In genomic region chr5:145340099-145340498, GRCh38 we compare ENCODE assay signal across 27 cellular contexts.
"Had no signal": no experiment of that assay in that cellular context is flagged by ENCODE, and none has a peak within 500 bp of the region (broad histone marks: within the 10 kb centered on the region; RNA-seq: fewer than 3 reads in every experiment).

No MANE protein-coding gene starts in this region.

- H3K4me1 ChIP-seq: ascending aorta, SJSA1 had no signal

- DNase-seq: activated CD4-positive, alpha-beta T cell treated with anti-CD3 and anti-CD28 coated beads for 36 hours; activated CD4-positive, alpha-beta T cell treated with anti-CD3 and anti-CD28 coated beads, Interleukin-2, amount 10 ng/mL, durations not matched to agents 7 days and 5 days; activated CD4-positive, alpha-beta T cell treated with anti-CD3 and anti-CD28 coated beads, Interleukin-2, amount 50 U/mL, for 48 hours; activated CD8-positive, alpha-beta T cell treated with anti-CD3 and anti-CD28 coated beads, Interleukin-2, amount 10 ng/mL, durations not matched to agents 7 days and 5 days; activated gamma-delta T cell; activated naive CD4-positive, alpha-beta T cell treated with Interleukin-2 at 50 U/mL for 16 hours; activated naive CD8-positive, alpha-beta T cell treated with anti-CD3 and anti-CD28 coated beads, Interleukin-2, amount 10 ng/mL, durations not matched to agents 7 days and 5 days; activated T-cell treated with anti-CD3 and anti-CD28 coated beads, Interleukin-2, amount 50 U/mL, for 24 hours; amygdala; Kasumi-1; KG1; MM.1S; MV-4-11; NCI-H1092; NCI-H1436 treated with DMSO at 0.1 percent for 48 hours; NCI-H1694 treated with DMSO at 0.1 percent for 48 hours; NCI-H2029; NCI-H345; NCI-H510A; NCI-H526; NCI-H748 treated with DMSO at 0.1 percent for 48 hours; OCI-M1; SHP77; SK-N-SH had no signal

- H3K4me3 ChIP-seq: ascending aorta, SJSA1 had no signal

- ATAC-seq: activated CD4-positive, alpha-beta T cell treated with anti-CD3 and anti-CD28 coated beads for 36 hours; activated CD8-positive, alpha-beta T cell treated with anti-CD3 and anti-CD28 coated beads, Interleukin-2, amount 10 ng/mL, durations not matched to agents 7 days and 5 days had no signal

- H3K36me3 ChIP-seq: ascending aorta, SJSA1 had no signal

- H3K27me3 ChIP-seq: ascending aorta, SJSA1 had no signal

- H3K9ac ChIP-seq: SK-N-SH had no signal

- H3K27ac ChIP-seq: ascending aorta, SJSA1 had no signal

- FAIRE-seq: TTC549 had no signal

- H3K4me2 ChIP-seq: SK-N-SH had no signal
